Comparison of ENCODE assay signal across 1 cellular context in genomic region chr5:115522832-115523365, GRCh38.
TF ChIP-seq lines count a peak whose summit lies in the region.

No MANE protein-coding gene starts in this region.

TF ChIP-seq in A549, 52 proteins besides CTCF, POLR2A, EP300 and RAD21 (continued from another document):
- TF ChIP-seq TFCP2L1 (CRISPR knock-in tag; IDR thresholded peaks at IDR 0.05) (no peak), ATOH8 (CRISPR knock-in tag; IDR thresholded peaks at IDR 0.05; ENCODE audit: low read depth) (no peak)
